ENCODE assay signal across 1 cellular context in genomic region chr11:28090052-28090749, GRCh38.
A peak's percentile ranks its signal among the peaks of the same experiment; 100 is the strongest.
TF ChIP-seq lines count a peak whose summit lies in the region.

No MANE protein-coding gene starts in this region.

TF ChIP-seq in A549, 52 proteins besides CTCF, POLR2A, EP300 and RAD21 (continued from another document):
- TF ChIP-seq, protein P1, sequence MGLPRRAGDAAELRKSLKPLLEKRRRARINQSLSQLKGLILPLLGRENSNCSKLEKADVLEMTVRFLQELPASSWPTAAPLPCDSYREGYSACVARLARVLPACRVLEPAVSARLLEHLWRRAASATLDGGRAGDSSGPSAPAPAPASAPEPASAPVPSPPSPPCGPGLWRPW (IDR thresholded peaks at IDR 0.05) = no peak
- TF ChIP-seq MAFK (IDR thresholded peaks at IDR 0.05; ENCODE audit: partially characterized antibody) (peak; percentile 85), NFE2L2 (conservative IDR thresholded peaks at IDR 0.05; ENCODE audit: low read length) (no peak), RCOR1 (IDR thresholded peaks at IDR 0.05; ENCODE audit: low read depth, low read length) (no peak), TFCP2L1 (CRISPR knock-in tag; IDR thresholded peaks at IDR 0.05) (no peak), MYC (IDR thresholded peaks at IDR 0.05; ENCODE audit: borderline replicate concordance, low read length) (no peak), JUNB (IDR thresholded peaks at IDR 0.05) (peak; percentile 38), MAZ (IDR thresholded peaks at IDR 0.05; ENCODE audit: borderline replicate concordance, low read depth, low read length) (no peak), BHLHE40 (IDR thresholded peaks at IDR 0.05; ENCODE audit: low read depth, low read length) (no peak), FOSB (CRISPR knock-in tag; IDR thresholded peaks at IDR 0.05) (no peak)
- TF ChIP-seq, protein P2, sequence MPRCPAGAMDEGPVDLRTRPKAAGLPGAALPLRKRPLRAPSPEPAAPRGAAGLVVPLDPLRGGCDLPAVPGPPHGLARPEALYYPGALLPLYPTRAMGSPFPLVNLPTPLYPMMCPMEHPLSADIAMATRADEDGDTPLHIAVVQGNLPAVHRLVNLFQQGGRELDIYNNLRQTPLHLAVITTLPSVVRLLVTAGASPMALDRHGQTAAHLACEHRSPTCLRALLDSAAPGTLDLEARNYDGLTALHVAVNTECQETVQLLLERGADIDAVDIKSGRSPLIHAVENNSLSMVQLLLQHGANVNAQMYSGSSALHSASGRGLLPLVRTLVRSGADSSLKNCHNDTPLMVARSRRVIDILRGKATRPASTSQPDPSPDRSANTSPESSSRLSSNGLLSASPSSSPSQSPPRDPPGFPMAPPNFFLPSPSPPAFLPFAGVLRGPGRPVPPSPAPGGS (IDR thresholded peaks at IDR 0.05) = no peak
- TF ChIP-seq, protein P3, sequence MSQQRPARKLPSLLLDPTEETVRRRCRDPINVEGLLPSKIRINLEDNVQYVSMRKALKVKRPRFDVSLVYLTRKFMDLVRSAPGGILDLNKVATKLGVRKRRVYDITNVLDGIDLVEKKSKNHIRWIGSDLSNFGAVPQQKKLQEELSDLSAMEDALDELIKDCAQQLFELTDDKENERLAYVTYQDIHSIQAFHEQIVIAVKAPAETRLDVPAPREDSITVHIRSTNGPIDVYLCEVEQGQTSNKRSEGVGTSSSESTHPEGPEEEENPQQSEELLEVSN (IDR thresholded peaks at IDR 0.05; ENCODE audit: borderline replicate concordance, low read depth) = no peak
